1 cellular context compared by ENCODE assay signal in the genomic region with DNA sequence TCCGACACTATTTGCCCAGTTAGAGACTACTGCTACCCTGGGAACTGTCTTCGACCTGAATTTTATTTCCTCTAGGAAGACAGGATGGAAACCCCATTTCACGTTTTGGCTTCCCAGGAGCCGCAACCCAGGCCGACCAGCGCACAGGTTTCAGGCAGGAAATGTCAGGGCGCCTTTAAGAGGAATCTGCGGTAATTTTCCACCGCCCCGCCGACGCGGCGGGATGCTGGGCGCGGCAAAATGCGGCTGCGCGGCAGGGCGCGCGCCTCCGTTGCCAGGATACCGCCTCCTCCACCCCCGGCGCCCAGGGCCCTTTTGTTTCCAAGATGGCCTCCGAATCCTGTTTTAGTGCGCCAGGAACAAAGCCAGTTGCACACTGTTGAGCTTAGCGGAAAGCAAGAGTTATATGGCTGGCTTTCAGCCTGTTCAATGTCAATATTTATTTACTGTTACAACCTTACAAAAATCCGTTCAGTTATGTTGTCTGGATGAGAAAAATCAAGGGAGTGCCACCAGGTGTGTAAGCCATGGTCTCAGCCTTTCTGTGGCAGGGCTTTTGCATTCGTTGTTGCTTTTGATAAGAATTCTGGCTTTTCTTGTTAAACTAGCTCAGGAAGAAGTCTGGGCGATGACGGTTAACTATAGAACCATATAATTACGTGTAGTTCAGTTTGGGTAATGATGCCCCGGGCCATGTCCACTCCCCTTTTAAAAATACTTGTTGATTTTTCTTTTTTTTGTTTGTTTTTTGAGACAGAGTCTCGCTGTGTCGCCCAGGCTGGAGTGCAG.
TF ChIP-seq lines count a peak whose summit lies in the region.

No MANE protein-coding gene starts in this region.

TF ChIP-seq in GM12878, 131 proteins besides CTCF, POLR2A, EP300 and RAD21 (continued from another document and continues in another):
- TF ChIP-seq PML (IDR thresholded peaks at IDR 0.05; ENCODE audit: low read length) (no peak), MYB (IDR thresholded peaks at IDR 0.05; ENCODE audit: borderline replicate concordance, low read depth, low read length) (no peak), TCF12 (IDR thresholded peaks at IDR 0.05; ENCODE audit: low read depth, low read length) (no peak), DPF2 (IDR thresholded peaks at IDR 0.05) (peak; percentile 41; the same call in 1 of the 2 replicates), HDAC6 (IDR thresholded peaks at IDR 0.05; ENCODE audit: unreplicated experiment) (no peak), IKZF2 (IDR thresholded peaks at IDR 0.05) (peak; percentile 84 to 85), EED (IDR thresholded peaks at IDR 0.05; ENCODE audit: low read depth) (peak; percentile 81), KLF5 (IDR thresholded peaks at IDR 0.05; ENCODE audit: partially characterized antibody) (no peak), CHD2 (IDR thresholded peaks at IDR 0.05; ENCODE audit: borderline replicate concordance, low read depth, low read length) (0 out of 2 replicates have a peak, but pooled peaks have one; percentile 40), SP1 (IDR thresholded peaks at IDR 0.05; ENCODE audit: low read depth, low read length) (peak; percentile 35), ZZZ3 (IDR thresholded peaks at IDR 0.05; ENCODE audit: control insufficient read depth, insufficient read length, low read depth) (no peak), BHLHE40 (IDR thresholded peaks at IDR 0.05; ENCODE audit: borderline replicate concordance in 1 of 2, low read depth in 2 of 2, low read length in 1 of 2) (peak in 1 of 2 experiments; percentile 7; a peak in 1 of 4 replicates), CBFB (IDR thresholded peaks at IDR 0.05; ENCODE audit: low read depth) (no peak), CREM (IDR thresholded peaks at IDR 0.05; ENCODE audit: low read depth) (0 out of 2 replicates have a peak, but pooled peaks have one; percentile 33), TAF1 (IDR thresholded peaks at IDR 0.05; ENCODE audit: borderline replicate concordance, low read depth, low read length) (peak; percentile 72; the same call in 1 of the 2 replicates), RUNX3 (IDR thresholded peaks at IDR 0.05; ENCODE audit: low read length) (peak; percentile 87), ZNF207 (IDR thresholded peaks at IDR 0.05; ENCODE audit: borderline replicate concordance) (no peak; the same call in 1 of the 2 replicates), NR2C2 (IDR thresholded peaks at IDR 0.05; ENCODE audit: borderline replicate concordance, control insufficient read depth, insufficient read length, low read depth) (no peak), SPI1 (IDR thresholded peaks at IDR 0.05; ENCODE audit: borderline replicate concordance, insufficient read depth, low read depth, low read length) (no peak), SMAD1 (IDR thresholded peaks at IDR 0.05; ENCODE audit: low read depth, partially characterized antibody) (peak; percentile 2), POLR2AphosphoS2 (IDR thresholded peaks at IDR 0.05; ENCODE audit: low read depth, low read length) (no peak), POLR2AphosphoS5 (IDR thresholded peaks at IDR 0.05; ENCODE audit: low read length) (peak; percentile 65; the same call in 1 of the 2 replicates), FOXM1 (IDR thresholded peaks at IDR 0.05; ENCODE audit: low read depth, low read length) (peak; percentile 37; the same call in 1 of the 2 replicates), ZNF24 (IDR thresholded peaks at IDR 0.05) (no peak), RELA (IDR thresholded peaks at IDR 0.05; ENCODE audit: borderline replicate concordance, partially characterized antibody) (peak; percentile 38), ZSCAN29 (IDR thresholded peaks at IDR 0.05) (no peak), LARP7 (IDR thresholded peaks at IDR 0.05) (no peak), MEF2B (IDR thresholded peaks at IDR 0.05; ENCODE audit: partially characterized antibody, poor library complexity, severe bottlenecking) (peak; percentile 38), MTA2 (IDR thresholded peaks at IDR 0.05; ENCODE audit: low read depth) (peak; percentile 8; the same call in 1 of the 2 replicates), MXI1 (IDR thresholded peaks at IDR 0.05; ENCODE audit: low read depth, low read length) (no peak), ASH2L (IDR thresholded peaks at IDR 0.05; ENCODE audit: borderline replicate concordance, low read depth) (no peak), KAT2A (conservative IDR thresholded peaks at IDR 0.05; ENCODE audit: control insufficient read depth, low read depth, low read length) (no peak), ESRRA (IDR thresholded peaks at IDR 0.05; ENCODE audit: low read length) (no peak), HCFC1 (IDR thresholded peaks at IDR 0.05; ENCODE audit: low read length) (peak; percentile 45; the same call in 1 of the 2 replicates), ZBED1 (IDR thresholded peaks at IDR 0.05; ENCODE audit: borderline replicate concordance) (no peak), CREB1 (IDR thresholded peaks at IDR 0.05; ENCODE audit: low read depth) (0 out of 2 replicates have a peak, but pooled peaks have one; percentile 34)
- TF ChIP-seq, protein P1, sequence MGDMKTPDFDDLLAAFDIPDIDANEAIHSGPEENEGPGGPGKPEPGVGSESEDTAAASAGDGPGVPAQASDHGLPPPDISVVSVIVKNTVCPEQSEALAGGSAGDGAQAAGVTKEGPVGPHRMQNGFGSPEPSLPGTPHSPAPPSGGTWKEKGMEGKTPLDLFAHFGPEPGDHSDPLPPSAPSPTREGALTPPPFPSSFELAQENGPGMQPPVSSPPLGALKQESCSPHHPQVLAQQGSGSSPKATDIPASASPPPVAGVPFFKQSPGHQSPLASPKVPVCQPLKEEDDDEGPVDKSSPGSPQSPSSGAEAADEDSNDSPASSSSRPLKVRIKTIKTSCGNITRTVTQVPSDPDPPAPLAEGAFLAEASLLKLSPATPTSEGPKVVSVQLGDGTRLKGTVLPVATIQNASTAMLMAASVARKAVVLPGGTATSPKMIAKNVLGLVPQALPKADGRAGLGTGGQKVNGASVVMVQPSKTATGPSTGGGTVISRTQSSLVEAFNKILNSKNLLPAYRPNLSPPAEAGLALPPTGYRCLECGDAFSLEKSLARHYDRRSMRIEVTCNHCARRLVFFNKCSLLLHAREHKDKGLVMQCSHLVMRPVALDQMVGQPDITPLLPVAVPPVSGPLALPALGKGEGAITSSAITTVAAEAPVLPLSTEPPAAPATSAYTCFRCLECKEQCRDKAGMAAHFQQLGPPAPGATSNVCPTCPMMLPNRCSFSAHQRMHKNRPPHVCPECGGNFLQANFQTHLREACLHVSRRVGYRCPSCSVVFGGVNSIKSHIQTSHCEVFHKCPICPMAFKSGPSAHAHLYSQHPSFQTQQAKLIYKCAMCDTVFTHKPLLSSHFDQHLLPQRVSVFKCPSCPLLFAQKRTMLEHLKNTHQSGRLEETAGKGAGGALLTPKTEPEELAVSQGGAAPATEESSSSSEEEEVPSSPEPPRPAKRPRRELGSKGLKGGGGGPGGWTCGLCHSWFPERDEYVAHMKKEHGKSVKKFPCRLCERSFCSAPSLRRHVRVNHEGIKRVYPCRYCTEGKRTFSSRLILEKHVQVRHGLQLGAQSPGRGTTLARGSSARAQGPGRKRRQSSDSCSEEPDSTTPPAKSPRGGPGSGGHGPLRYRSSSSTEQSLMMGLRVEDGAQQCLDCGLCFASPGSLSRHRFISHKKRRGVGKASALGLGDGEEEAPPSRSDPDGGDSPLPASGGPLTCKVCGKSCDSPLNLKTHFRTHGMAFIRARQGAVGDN (IDR thresholded peaks at IDR 0.05) = peak; percentile 54; the same call in 1 of the 2 replicates
- TF ChIP-seq, protein P2, sequence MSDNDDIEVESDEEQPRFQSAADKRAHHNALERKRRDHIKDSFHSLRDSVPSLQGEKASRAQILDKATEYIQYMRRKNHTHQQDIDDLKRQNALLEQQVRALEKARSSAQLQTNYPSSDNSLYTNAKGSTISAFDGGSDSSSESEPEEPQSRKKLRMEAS (IDR thresholded peaks at IDR 0.05; ENCODE audit: low read depth, low read length) = peak; percentile 43; the same call in 1 of the 2 replicates
- TF ChIP-seq, protein P3, sequence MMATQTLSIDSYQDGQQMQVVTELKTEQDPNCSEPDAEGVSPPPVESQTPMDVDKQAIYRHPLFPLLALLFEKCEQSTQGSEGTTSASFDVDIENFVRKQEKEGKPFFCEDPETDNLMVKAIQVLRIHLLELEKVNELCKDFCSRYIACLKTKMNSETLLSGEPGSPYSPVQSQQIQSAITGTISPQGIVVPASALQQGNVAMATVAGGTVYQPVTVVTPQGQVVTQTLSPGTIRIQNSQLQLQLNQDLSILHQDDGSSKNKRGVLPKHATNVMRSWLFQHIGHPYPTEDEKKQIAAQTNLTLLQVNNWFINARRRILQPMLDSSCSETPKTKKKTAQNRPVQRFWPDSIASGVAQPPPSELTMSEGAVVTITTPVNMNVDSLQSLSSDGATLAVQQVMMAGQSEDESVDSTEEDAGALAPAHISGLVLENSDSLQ (IDR thresholded peaks at IDR 0.05) = no peak
- TF ChIP-seq, protein P4, sequence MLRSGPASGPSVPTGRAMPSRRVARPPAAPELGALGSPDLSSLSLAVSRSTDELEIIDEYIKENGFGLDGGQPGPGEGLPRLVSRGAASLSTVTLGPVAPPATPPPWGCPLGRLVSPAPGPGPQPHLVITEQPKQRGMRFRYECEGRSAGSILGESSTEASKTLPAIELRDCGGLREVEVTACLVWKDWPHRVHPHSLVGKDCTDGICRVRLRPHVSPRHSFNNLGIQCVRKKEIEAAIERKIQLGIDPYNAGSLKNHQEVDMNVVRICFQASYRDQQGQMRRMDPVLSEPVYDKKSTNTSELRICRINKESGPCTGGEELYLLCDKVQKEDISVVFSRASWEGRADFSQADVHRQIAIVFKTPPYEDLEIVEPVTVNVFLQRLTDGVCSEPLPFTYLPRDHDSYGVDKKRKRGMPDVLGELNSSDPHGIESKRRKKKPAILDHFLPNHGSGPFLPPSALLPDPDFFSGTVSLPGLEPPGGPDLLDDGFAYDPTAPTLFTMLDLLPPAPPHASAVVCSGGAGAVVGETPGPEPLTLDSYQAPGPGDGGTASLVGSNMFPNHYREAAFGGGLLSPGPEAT (IDR thresholded peaks at IDR 0.05; ENCODE audit: low read depth) = peak; percentile 83
- TF ChIP-seq, protein P5, sequence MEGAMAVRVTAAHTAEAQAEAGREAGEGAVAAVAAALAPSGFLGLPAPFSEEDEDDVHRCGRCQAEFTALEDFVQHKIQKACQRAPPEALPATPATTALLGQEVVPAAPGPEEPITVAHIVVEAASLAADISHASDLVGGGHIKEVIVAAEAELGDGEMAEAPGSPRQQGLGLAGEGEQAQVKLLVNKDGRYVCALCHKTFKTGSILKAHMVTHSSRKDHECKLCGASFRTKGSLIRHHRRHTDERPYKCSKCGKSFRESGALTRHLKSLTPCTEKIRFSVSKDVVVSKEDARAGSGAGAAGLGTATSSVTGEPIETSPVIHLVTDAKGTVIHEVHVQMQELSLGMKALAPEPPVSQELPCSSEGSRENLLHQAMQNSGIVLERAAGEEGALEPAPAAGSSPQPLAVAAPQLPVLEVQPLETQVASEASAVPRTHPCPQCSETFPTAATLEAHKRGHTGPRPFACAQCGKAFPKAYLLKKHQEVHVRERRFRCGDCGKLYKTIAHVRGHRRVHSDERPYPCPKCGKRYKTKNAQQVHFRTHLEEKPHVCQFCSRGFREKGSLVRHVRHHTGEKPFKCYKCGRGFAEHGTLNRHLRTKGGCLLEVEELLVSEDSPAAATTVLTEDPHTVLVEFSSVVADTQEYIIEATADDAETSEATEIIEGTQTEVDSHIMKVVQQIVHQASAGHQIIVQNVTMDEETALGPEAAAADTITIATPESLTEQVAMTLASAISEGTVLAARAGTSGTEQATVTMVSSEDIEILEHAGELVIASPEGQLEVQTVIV (IDR thresholded peaks at IDR 0.05; ENCODE audit: borderline replicate concordance, partially characterized antibody) = no peak
- TF ChIP-seq, protein P6, sequence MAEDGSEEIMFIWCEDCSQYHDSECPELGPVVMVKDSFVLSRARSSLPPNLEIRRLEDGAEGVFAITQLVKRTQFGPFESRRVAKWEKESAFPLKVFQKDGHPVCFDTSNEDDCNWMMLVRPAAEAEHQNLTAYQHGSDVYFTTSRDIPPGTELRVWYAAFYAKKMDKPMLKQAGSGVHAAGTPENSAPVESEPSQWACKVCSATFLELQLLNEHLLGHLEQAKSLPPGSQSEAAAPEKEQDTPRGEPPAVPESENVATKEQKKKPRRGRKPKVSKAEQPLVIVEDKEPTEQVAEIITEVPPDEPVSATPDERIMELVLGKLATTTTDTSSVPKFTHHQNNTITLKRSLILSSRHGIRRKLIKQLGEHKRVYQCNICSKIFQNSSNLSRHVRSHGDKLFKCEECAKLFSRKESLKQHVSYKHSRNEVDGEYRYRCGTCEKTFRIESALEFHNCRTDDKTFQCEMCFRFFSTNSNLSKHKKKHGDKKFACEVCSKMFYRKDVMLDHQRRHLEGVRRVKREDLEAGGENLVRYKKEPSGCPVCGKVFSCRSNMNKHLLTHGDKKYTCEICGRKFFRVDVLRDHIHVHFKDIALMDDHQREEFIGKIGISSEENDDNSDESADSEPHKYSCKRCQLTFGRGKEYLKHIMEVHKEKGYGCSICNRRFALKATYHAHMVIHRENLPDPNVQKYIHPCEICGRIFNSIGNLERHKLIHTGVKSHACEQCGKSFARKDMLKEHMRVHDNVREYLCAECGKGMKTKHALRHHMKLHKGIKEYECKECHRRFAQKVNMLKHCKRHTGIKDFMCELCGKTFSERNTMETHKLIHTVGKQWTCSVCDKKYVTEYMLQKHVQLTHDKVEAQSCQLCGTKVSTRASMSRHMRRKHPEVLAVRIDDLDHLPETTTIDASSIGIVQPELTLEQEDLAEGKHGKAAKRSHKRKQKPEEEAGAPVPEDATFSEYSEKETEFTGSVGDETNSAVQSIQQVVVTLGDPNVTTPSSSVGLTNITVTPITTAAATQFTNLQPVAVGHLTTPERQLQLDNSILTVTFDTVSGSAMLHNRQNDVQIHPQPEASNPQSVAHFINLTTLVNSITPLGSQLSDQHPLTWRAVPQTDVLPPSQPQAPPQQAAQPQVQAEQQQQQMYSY (CRISPR knock-in tag; IDR thresholded peaks at IDR 0.05) = no peak
